ENCODE assay signal across 9 cellular contexts in the genomic region with DNA sequence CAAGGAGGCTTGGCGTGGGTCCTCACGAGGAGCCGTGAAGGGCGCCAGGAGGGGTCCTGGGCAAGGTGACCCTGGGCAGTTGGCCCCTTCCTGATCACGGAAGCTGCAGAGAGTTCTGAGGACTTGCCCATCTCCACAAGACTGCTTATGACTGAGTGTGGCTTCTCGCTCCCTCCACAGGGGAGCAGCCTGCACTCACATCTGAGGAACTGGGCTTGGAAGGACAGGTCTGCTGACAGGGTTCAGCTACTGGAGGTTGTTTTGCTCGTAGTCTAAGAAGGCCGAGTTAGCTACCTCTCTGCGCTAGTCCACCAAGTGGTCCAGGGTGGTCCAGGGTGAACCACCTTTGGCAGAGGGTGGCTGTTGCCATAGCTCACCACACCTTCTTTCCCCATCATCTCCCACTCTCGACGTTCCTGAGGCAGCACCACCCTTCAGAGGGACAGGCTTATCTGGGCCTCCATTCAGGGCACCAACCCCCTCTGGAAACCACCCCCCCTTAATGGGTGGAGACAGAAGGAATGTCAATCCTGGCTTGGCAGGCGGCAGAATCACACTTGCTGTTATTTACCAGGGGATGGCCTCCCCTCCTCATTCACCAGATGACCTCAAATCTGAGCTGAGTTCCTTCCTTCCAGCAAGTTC. TPM values are rescaled to one million over a fixed set of nuclear protein-coding genes. Genes with fewer than 3 reads are reported as not detected.
A peak's percentile ranks its signal among the peaks of the same experiment; 100 is the strongest.
DNase-seq lines count a peak whose midpoint lies in the region; ATAC-seq and TF ChIP-seq lines count a peak whose summit lies in the region.
"Had no signal": no experiment of that assay in that cellular context is flagged by ENCODE, and none has a peak within 500 bp of the region (broad histone marks: within the 10 kb centered on the region; RNA-seq: fewer than 3 reads in every experiment).

No MANE protein-coding gene starts in this region.

- H3K36me3 ChIP-seq in colonic mucosa: peaks cover 6% of the 10 kb centered on the region

- DNase-seq in stimulated activated naive CD8-positive, alpha-beta T cell treated with anti-CD3 and anti-CD28 coated beads, Interleukin-15, amount 100 ng/mL, for 72 hours: no peak
- DNase-seq in stimulated activated naive CD8-positive, alpha-beta T cell treated with anti-CD3 and anti-CD28 coated beads, Interleukin-15, Interleukin-2, amounts not matched to agents 100 U/mL and 50 U/mL, for 24 hours: no peak
- DNase-seq in colonic mucosa (no peak), natural killer cell (no peak), DMS 273 (lab: John Stamatoyannopoulos, UW; ENCODE audit: unreplicated experiment) (no peak), HuH-7.5 (ENCODE audit: low spot score) (no peak), NCI-H187 treated with DMSO at 0.1 percent for 48 hours (lab: John Stamatoyannopoulos, UW) (no peak)
- DNase-seq in T-helper 2 cell treated with Interferon-gamma antibody and Interleukin-4, amounts not matched to agents 5 μg/mL and 100 μg/mL, for 36 hours (ENCODE audit: low spot score): no peak
- DNase-seq: activated effector memory CD4-positive, alpha-beta T cell treated with anti-CD3 and anti-CD28 coated beads, Interleukin-2, amount 50 U/mL, for 16 hours had no signal

- H3K36me3 Mint-ChIP-seq in natural killer cell: no peaks in the 10 kb centered on the region
- H3K36me3 Mint-ChIP-seq in T-helper 2 cell treated with Interferon-gamma antibody and Interleukin-4, amounts not matched to agents 5 μg/mL and 100 μg/mL, for 36 hours (ENCODE audit: low read depth): peaks cover 37% of the 10 kb centered on the region

- peak overlapping the region; percentile 20 for H3K27ac ChIP-seq in colonic mucosa

- H3K27ac Mint-ChIP-seq in stimulated activated naive CD8-positive, alpha-beta T cell treated with anti-CD3 and anti-CD28 coated beads, Interleukin-15, amount 100 ng/mL, for 72 hours: peak overlapping the region in 1 of 2 donors; percentile 84
- peak overlapping the region; percentile 89 to 95 for H3K27ac Mint-ChIP-seq in natural killer cell
- no peak overlapping the region for H3K27ac Mint-ChIP-seq in T-helper 2 cell treated with Interferon-gamma antibody and Interleukin-4, amounts not matched to agents 5 μg/mL and 100 μg/mL, for 36 hours

- H3K27me3 Mint-ChIP-seq in stimulated activated naive CD8-positive, alpha-beta T cell treated with anti-CD3 and anti-CD28 coated beads, Interleukin-15, amount 100 ng/mL, for 72 hours: no peaks in the 10 kb centered on the region
- no peaks in the 10 kb centered on the region for H3K27me3 Mint-ChIP-seq in natural killer cell (ENCODE audit: low read depth in 2 of 2)
- H3K27me3 Mint-ChIP-seq in T-helper 2 cell treated with Interferon-gamma antibody and Interleukin-4, amounts not matched to agents 5 μg/mL and 100 μg/mL, for 36 hours (ENCODE audit: low read depth): no peaks in the 10 kb centered on the region

- H3K9me3 Mint-ChIP-seq in stimulated activated naive CD8-positive, alpha-beta T cell treated with anti-CD3 and anti-CD28 coated beads, Interleukin-15, amount 100 ng/mL, for 72 hours: no peaks in the 10 kb centered on the region
- no peaks in the 10 kb centered on the region for H3K9me3 Mint-ChIP-seq in natural killer cell
- H3K9me3 Mint-ChIP-seq in T-helper 2 cell treated with Interferon-gamma antibody and Interleukin-4, amounts not matched to agents 5 μg/mL and 100 μg/mL, for 36 hours: no peaks in the 10 kb centered on the region

- no peaks in the 10 kb centered on the region for H3K9me3 ChIP-seq in colonic mucosa

- peak; percentile 69 for ATAC-seq in stimulated activated naive CD8-positive, alpha-beta T cell treated with anti-CD3 and anti-CD28 coated beads, Interleukin-15, amount 100 ng/mL, for 72 hours
- ATAC-seq in stimulated activated naive CD8-positive, alpha-beta T cell treated with anti-CD3 and anti-CD28 coated beads, Interleukin-15, Interleukin-2, amounts not matched to agents 100 U/mL and 50 U/mL, for 24 hours: no peak
- ATAC-seq in natural killer cell: no peak

- H3K4me3 Mint-ChIP-seq in stimulated activated naive CD8-positive, alpha-beta T cell treated with anti-CD3 and anti-CD28 coated beads, Interleukin-15, amount 100 ng/mL, for 72 hours: no peak overlapping the region
- peak overlapping the region; percentile 49 for H3K4me3 Mint-ChIP-seq in natural killer cell
- no peak overlapping the region for H3K4me3 Mint-ChIP-seq in T-helper 2 cell treated with Interferon-gamma antibody and Interleukin-4, amounts not matched to agents 5 μg/mL and 100 μg/mL, for 36 hours

- H3K27me3 ChIP-seq in colonic mucosa: no peaks in the 10 kb centered on the region

- peaks cover 96% of the 10 kb centered on the region for H3K4me1 Mint-ChIP-seq in stimulated activated naive CD8-positive, alpha-beta T cell treated with anti-CD3 and anti-CD28 coated beads, Interleukin-15, amount 100 ng/mL, for 72 hours
- H3K4me1 Mint-ChIP-seq in natural killer cell: peaks cover 91 to 94% of the 10 kb centered on the region in 2 donors
- H3K4me1 Mint-ChIP-seq in T-helper 2 cell treated with Interferon-gamma antibody and Interleukin-4, amounts not matched to agents 5 μg/mL and 100 μg/mL, for 36 hours (ENCODE audit: low read depth): peaks cover 47% of the 10 kb centered on the region

- intact Hi-C loops in colonic mucosa (cut with DNase I) (no loop called here), natural killer cell (cut with micrococcal nuclease) (no loop called here)

- H3K4me1 ChIP-seq in colonic mucosa: peaks cover 41% of the 10 kb centered on the region

- H3K4me3 ChIP-seq in colonic mucosa: no peak overlapping the region

- TF ChIP-seq CTCF in colonic mucosa (IDR thresholded peaks at IDR 0.05): no peak
- TF ChIP-seq CTCF in natural killer cell (IDR thresholded peaks at IDR 0.05): no peak

- peak overlapping the region in 1 of 2 donors; percentile 23 for H3K9ac ChIP-seq in colonic mucosa (ENCODE audit: low read depth in 2 of 2, low read length in 2 of 2)

RNA-seq across cellular contexts. Expression of a gene that starts 38.2 kb away (rescaled TPM):
- total RNA-seq in colonic mucosa (10 to 100 TPM; 43.3 to 45.2 TPM), natural killer cell (100 to 1,000 TPM in 2 of 3 donors, 10 to 100 TPM in 1; 77.4 to 172 (median 121) TPM)
